1 cellular context compared by ENCODE assay signal in the genomic region with DNA sequence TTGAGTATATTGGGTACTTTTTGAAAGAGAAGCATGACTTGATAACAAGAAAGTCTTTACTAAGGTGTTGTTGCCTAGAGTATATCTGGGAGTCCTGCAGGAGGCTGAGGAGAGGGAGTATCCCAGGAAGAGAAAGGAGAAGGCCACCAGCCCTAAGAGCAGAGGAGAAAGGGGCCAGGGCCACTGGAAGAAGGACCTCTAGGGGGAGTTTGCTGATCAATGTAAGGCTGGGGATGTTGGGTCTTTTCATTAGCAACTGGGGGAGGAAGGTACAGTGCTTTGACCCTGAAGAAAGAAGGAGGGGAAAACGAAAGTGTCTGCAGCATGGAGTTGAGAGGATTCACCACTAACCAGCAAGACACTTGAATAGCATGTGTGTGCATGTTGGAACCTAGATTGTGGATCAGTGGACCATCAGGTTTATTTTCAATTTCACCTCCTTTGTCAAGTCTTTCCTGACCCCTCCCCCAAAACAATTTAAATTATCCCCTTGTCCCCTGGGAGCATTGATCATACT.
TF ChIP-seq lines count a peak whose summit lies in the region.

No MANE protein-coding gene starts in this region.

TF ChIP-seq in SK-N-SH, 30 proteins besides CTCF, POLR2A, EP300 and RAD21 (continued from another document):
- TF ChIP-seq, protein P1, sequence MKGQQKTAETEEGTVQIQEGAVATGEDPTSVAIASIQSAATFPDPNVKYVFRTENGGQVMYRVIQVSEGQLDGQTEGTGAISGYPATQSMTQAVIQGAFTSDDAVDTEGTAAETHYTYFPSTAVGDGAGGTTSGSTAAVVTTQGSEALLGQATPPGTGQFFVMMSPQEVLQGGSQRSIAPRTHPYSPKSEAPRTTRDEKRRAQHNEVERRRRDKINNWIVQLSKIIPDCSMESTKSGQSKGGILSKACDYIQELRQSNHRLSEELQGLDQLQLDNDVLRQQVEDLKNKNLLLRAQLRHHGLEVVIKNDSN (IDR thresholded peaks at IDR 0.05; ENCODE audit: borderline replicate concordance, low read depth) = no peak
- no peak for TF ChIP-seq MEF2A (IDR thresholded peaks at IDR 0.05; ENCODE audit: borderline replicate concordance, low read depth)
- TF ChIP-seq MXI1 (IDR thresholded peaks at IDR 0.05; ENCODE audit: low read depth, low read length) = no peak
- no peak for TF ChIP-seq TEAD4 (IDR thresholded peaks at IDR 0.05; ENCODE audit: borderline replicate concordance, insufficient read depth)
- no peak for TF ChIP-seq GABPA (IDR thresholded peaks at IDR 0.05; ENCODE audit: low read depth)
- TF ChIP-seq YY1 (IDR thresholded peaks at IDR 0.05; ENCODE audit: low read depth) = no peak
- no peak for TF ChIP-seq GATA2 (CRISPR knock-in tag; IDR thresholded peaks at IDR 0.05)
- no peak for TF ChIP-seq CHD2 (IDR thresholded peaks at IDR 0.05; ENCODE audit: low read length, partially characterized antibody)
- no peak for TF ChIP-seq RCOR1 (IDR thresholded peaks at IDR 0.05; ENCODE audit: low read length)
- TF ChIP-seq, protein P2, sequence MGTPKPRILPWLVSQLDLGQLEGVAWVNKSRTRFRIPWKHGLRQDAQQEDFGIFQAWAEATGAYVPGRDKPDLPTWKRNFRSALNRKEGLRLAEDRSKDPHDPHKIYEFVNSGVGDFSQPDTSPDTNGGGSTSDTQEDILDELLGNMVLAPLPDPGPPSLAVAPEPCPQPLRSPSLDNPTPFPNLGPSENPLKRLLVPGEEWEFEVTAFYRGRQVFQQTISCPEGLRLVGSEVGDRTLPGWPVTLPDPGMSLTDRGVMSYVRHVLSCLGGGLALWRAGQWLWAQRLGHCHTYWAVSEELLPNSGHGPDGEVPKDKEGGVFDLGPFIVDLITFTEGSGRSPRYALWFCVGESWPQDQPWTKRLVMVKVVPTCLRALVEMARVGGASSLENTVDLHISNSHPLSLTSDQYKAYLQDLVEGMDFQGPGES (IDR thresholded peaks at IDR 0.05; ENCODE audit: low read depth, low read length) = no peak
- TF ChIP-seq RXRA (IDR thresholded peaks at IDR 0.05; ENCODE audit: borderline replicate concordance, low read depth) = no peak
- TF ChIP-seq RFX5 (IDR thresholded peaks at IDR 0.05; ENCODE audit: low read length) = no peak
- no peak for TF ChIP-seq POLR2AphosphoS5 (IDR thresholded peaks at IDR 0.05; ENCODE audit: low read depth, low read length)
- TF ChIP-seq FOXJ3 (CRISPR knock-in tag; IDR thresholded peaks at IDR 0.05) = no peak
TF ChIP-seq in SK-N-SH: peak in this region for 0.
